ENCODE assay signal across 8 cellular contexts in genomic region chr14:106556665-106557289, GRCh38.
DNase-seq lines count a peak whose midpoint lies in the region; ATAC-seq and TF ChIP-seq lines count a peak whose summit lies in the region.

No MANE protein-coding gene starts in this region.

- no peak for TF ChIP-seq POLR2A in erythroblast (IDR thresholded peaks at IDR 0.05; ENCODE audit: low read length)

- no peaks in the 10 kb centered on the region for H3K36me3 Mint-ChIP-seq in mesothelial cell of epicardium

- H3K4me3 ChIP-seq in GM12864 (ENCODE audit: low read depth, low read length), result no peak overlapping the region

- no peak overlapping the region for H3K27ac Mint-ChIP-seq in mesothelial cell of epicardium

- no peaks in the 10 kb centered on the region for H3K27me3 Mint-ChIP-seq in mesothelial cell of epicardium (ENCODE audit: low read depth)

- no peak overlapping the region for H3K4me3 Mint-ChIP-seq in mesothelial cell of epicardium

- H3K4me1 Mint-ChIP-seq in mesothelial cell of epicardium, result no peaks in the 10 kb centered on the region

- no peak for ATAC-seq in GM19397 (IDR thresholded peaks at IDR 0.05; ENCODE audit: unreplicated experiment)

- no peak for DNase-seq in GM12864 (ENCODE audit: low read depth)
- DNase-seq in NCI-H1930 (lab: John Stamatoyannopoulos, UW), result peak; percentile 36 to 56
- DNase-seq in activated CD4-positive, alpha-beta T cell treated with anti-CD3 and anti-CD28 coated beads, Interleukin-2, amount 50 U/mL, for 4 hours, result peak; percentile 69 to 76
- peak; percentile 12 to 53 for DNase-seq in erythroblast (lab: John Stamatoyannopoulos, UW)
- peak; percentile 39 for DNase-seq in stimulated activated CD8-positive, alpha-beta memory T cell treated with anti-CD3 and anti-CD28 coated beads, Interleukin-12 subunit alpha, Interleukin-12 subunit beta, amount 100 ng/mL, for 24 hours (ENCODE audit: extremely low read depth)
- no peak for DNase-seq in mesothelial cell of epicardium (ENCODE audit: low spot score in 2 of 2, unreplicated experiment in 2 of 2)
- no peak for DNase-seq in GOT3 (lab: John Stamatoyannopoulos, UW)

- TF ChIP-seq CTCF in GM12864 (IDR thresholded peaks at IDR 0.05; ENCODE audit: low read depth, low read length, missing control alignments), result peak; percentile 90
- TF ChIP-seq CTCF in mesothelial cell of epicardium (IDR thresholded peaks at IDR 0.05; ENCODE audit: unreplicated experiment), result no peak

- peaks cover 50% of the 10 kb centered on the region for H3K9me3 Mint-ChIP-seq in mesothelial cell of epicardium

Comparison
In these comparisons a context has a peak if more than half of its experiments do, and no peak if none do; other contexts are left out.
1. DNase-seq: peak in NCI-H1930 (2 of 2), activated CD4-positive, alpha-beta T cell treated with anti-CD3 and anti-CD28 coated beads, Interleukin-2, amount 50 U/mL, for 4 hours (2 of 2), erythroblast (2 of 2) and stimulated activated CD8-positive, alpha-beta memory T cell treated with anti-CD3 and anti-CD28 coated beads, Interleukin-12 subunit alpha, Interleukin-12 subunit beta, amount 100 ng/mL, for 24 hours (single experiment); none in GM12864 (single experiment), mesothelial cell of epicardium (0 of 2) and GOT3 (single experiment).